In the genomic region with DNA sequence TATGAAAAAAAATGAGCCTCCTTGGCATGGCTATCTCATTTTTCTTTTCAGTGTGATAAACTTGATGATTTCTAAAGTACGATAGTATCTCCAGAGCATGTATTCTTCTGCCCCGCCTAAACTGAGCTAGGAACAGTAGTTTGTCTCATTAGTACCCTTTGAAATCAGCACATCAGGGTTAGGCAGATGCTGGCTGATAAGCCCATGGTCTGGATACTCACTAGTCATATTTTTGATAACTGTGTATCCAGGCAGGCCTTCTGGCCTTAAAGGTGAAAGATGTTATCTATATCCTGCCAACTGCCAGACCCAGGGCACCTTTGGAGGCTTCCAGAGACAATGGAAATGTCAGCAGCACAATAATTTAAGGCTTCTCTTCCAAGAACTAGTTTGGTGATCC, we compare ENCODE assay signal across 1 cellular context.
TF ChIP-seq lines count a peak whose summit lies in the region.

No MANE protein-coding gene starts in this region.

TF ChIP-seq in SK-N-SH, 30 proteins besides CTCF, POLR2A, EP300 and RAD21:
- TF ChIP-seq, protein P1, sequence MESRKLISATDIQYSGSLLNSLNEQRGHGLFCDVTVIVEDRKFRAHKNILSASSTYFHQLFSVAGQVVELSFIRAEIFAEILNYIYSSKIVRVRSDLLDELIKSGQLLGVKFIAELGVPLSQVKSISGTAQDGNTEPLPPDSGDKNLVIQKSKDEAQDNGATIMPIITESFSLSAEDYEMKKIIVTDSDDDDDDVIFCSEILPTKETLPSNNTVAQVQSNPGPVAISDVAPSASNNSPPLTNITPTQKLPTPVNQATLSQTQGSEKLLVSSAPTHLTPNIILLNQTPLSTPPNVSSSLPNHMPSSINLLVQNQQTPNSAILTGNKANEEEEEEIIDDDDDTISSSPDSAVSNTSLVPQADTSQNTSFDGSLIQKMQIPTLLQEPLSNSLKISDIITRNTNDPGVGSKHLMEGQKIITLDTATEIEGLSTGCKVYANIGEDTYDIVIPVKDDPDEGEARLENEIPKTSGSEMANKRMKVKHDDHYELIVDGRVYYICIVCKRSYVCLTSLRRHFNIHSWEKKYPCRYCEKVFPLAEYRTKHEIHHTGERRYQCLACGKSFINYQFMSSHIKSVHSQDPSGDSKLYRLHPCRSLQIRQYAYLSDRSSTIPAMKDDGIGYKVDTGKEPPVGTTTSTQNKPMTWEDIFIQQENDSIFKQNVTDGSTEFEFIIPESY (IDR thresholded peaks at IDR 0.05; ENCODE audit: borderline replicate concordance, low read depth) = no peak
- peak; percentile 26; the same call in 1 of the 2 replicates for TF ChIP-seq RCOR1 (IDR thresholded peaks at IDR 0.05; ENCODE audit: low read length)
- peak; percentile 87 for TF ChIP-seq GATA2 (CRISPR knock-in tag; IDR thresholded peaks at IDR 0.05)
- peak; percentile 13 for TF ChIP-seq CHD2 (IDR thresholded peaks at IDR 0.05; ENCODE audit: low read length, partially characterized antibody)
- no peak for TF ChIP-seq YY1 (IDR thresholded peaks at IDR 0.05; ENCODE audit: low read depth)
